In genomic region chr16:10979717-10980601, GRCh38 we compare ENCODE assay signal across 9 cellular contexts. TPM values are rescaled to one million over a fixed set of nuclear protein-coding genes. Genes with fewer than 3 reads are reported as not detected.
DNase-seq lines count a peak whose midpoint lies in the region; ATAC-seq and TF ChIP-seq lines count a peak whose summit lies in the region.
"Had no signal": no experiment of that assay in that cellular context is flagged by ENCODE, and none has a peak within 500 bp of the region (broad histone marks: within the 10 kb centered on the region; RNA-seq: fewer than 3 reads in every experiment).

No MANE protein-coding gene starts in this region.

- H3K27me3 ChIP-seq in esophagus (ENCODE audit: control insufficient read depth in 1 of 2, insufficient read depth in 2 of 2, low read length in 2 of 2) (no peaks in the 10 kb centered on the region), thyroid gland (no peaks in the 10 kb centered on the region)

- TF ChIP-seq POLR2A in thyroid gland (IDR thresholded peaks at IDR 0.05), result no peak

- no peaks in the 10 kb centered on the region for H3K9me3 ChIP-seq in esophagus (ENCODE audit: control insufficient read depth in 2 of 2, insufficient read depth in 1 of 2, low read depth in 1 of 2, low read length in 1 of 2)
- H3K9me3 ChIP-seq in thyroid gland, result no peaks in the 10 kb centered on the region

- no peak for DNase-seq in activated T-cell treated with anti-CD3 and anti-CD28 coated beads, Interleukin-2, amount 50 U/mL, for 24 hours
- DNase-seq in activated T-cell treated with anti-CD3 and anti-CD28 coated beads, Interleukin-2, amount 50 U/mL, for 48 hours, result no peak
- DNase-seq in mesothelial cell of epicardium (ENCODE audit: low spot score in 2 of 2, unreplicated experiment in 2 of 2) (no peak), ureter (ENCODE audit: low spot score) (peak; percentile 73), NAMALWA (ENCODE audit: low spot score) (no peak), thyroid gland (no peak)
- DNase-seq: NCI-H526 treated with DMSO at 0.1 percent for 48 hours had no signal

- peak overlapping the region; percentile 73 to 83 for H3K27ac ChIP-seq in esophagus (ENCODE audit: low read depth in 2 of 2, low read length in 1 of 2)
- no peak overlapping the region for H3K27ac ChIP-seq in thyroid gland

- H3K9me3 Mint-ChIP-seq in activated T-cell treated with anti-CD3 and anti-CD28 coated beads, Interleukin-2, amount 50 U/mL, for 24 hours, result no peaks in the 10 kb centered on the region
- H3K9me3 Mint-ChIP-seq in mesothelial cell of epicardium, result no peaks in the 10 kb centered on the region

- peaks cover 91% of the 10 kb centered on the region for H3K36me3 Mint-ChIP-seq in activated T-cell treated with anti-CD3 and anti-CD28 coated beads, Interleukin-2, amount 50 U/mL, for 24 hours (ENCODE audit: low read depth)
- peaks cover 17% of the 10 kb centered on the region for H3K36me3 Mint-ChIP-seq in mesothelial cell of epicardium

- H3K4me3 Mint-ChIP-seq in activated T-cell treated with anti-CD3 and anti-CD28 coated beads, Interleukin-2, amount 50 U/mL, for 24 hours, result peak overlapping the region; percentile 36
- H3K4me3 Mint-ChIP-seq in mesothelial cell of epicardium, result no peak overlapping the region

- WGBS in esophagus, 2 donors, result 30 to 48% methylated on average over 19 of the region's 19 CpGs
- 65 to 84% methylated on average over 18 to 19 of the region's 19 CpGs for WGBS in thyroid gland, 2 donors

- intact Hi-C loops in thyroid gland (cut with DNase I), result no loop called here

- H3K4me1 ChIP-seq in esophagus (ENCODE audit: control insufficient read depth in 2 of 2, insufficient read depth in 2 of 2, low read length in 1 of 2) (peaks cover 0 to 5% of the 10 kb centered on the region in 2 donors), thyroid gland (peaks cover 0 to 9% of the 10 kb centered on the region in 2 donors)

- peaks cover 40% of the 10 kb centered on the region for H3K4me1 Mint-ChIP-seq in activated T-cell treated with anti-CD3 and anti-CD28 coated beads, Interleukin-2, amount 50 U/mL, for 24 hours (ENCODE audit: low read depth)
- H3K4me1 Mint-ChIP-seq in mesothelial cell of epicardium, result peaks cover 50% of the 10 kb centered on the region

- TF ChIP-seq CTCF in mesothelial cell of epicardium (IDR thresholded peaks at IDR 0.05; ENCODE audit: unreplicated experiment) (no peak), thyroid gland (IDR thresholded peaks at IDR 0.05) (no peak)

- H3K36me3 ChIP-seq in esophagus (ENCODE audit: control insufficient read depth in 2 of 2, insufficient read depth in 2 of 2, low read length in 1 of 2) (peaks cover 0 to 14% of the 10 kb centered on the region in 2 donors), thyroid gland (peaks cover 12 to 25% of the 10 kb centered on the region in 2 donors)

- H3K27ac Mint-ChIP-seq in activated T-cell treated with anti-CD3 and anti-CD28 coated beads, Interleukin-2, amount 50 U/mL, for 24 hours, result peak overlapping the region; percentile 18
- H3K27ac Mint-ChIP-seq in mesothelial cell of epicardium, result peak overlapping the region; percentile 77

- no peak for ATAC-seq in GM21515 (IDR thresholded peaks at IDR 0.05; ENCODE audit: unreplicated experiment)

- no peaks in the 10 kb centered on the region for H3K27me3 Mint-ChIP-seq in activated T-cell treated with anti-CD3 and anti-CD28 coated beads, Interleukin-2, amount 50 U/mL, for 24 hours
- no peaks in the 10 kb centered on the region for H3K27me3 Mint-ChIP-seq in mesothelial cell of epicardium (ENCODE audit: low read depth)

- H3K4me3 ChIP-seq in esophagus (ENCODE audit: low read depth in 1 of 2, low read length in 2 of 2), result no peak overlapping the region
- H3K4me3 ChIP-seq in thyroid gland (replicated peaks in 1 of 3), result no peak overlapping the region

RNA-seq across cellular contexts. Expression of gene CLEC16A, which starts 35.6 kb away (rescaled TPM):
- polyA plus RNA-seq in esophagus, result 10 to 100 TPM in 1 of 2 donors, 1 to 10 TPM in 1; 9.0 to 12.5 TPM
- total RNA-seq in mesothelial cell of epicardium (40.5 to 44.9 TPM (median 43.3 TPM) in 3 replicates), ureter (38.8 TPM), thyroid gland (10 to 100 TPM; 29.5 to 58.8 (median 48.4) TPM)

RNA-seq across cellular contexts. Expression of gene DEXI, which starts 37.7 kb away (rescaled TPM):
- polyA plus RNA-seq in esophagus, result 10 to 100 TPM in 1 of 2 donors, 1 to 10 TPM in 1; 9.2 to 24.8 TPM
- 31.2 to 33.0 TPM (median 31.5 TPM) in 3 replicates for total RNA-seq in mesothelial cell of epicardium
- 33.9 TPM for total RNA-seq in ureter
- 10 to 100 TPM; 66.5 to 89.2 (median 74.6) TPM for total RNA-seq in thyroid gland

Comparison
In these comparisons a context has a peak if more than half of its experiments do, and no peak if none do; other contexts are left out.
1. H3K27ac ChIP-seq: peak in esophagus (2 of 2); none in thyroid gland (0 of 3).